ENCODE assay signal across 31 cellular contexts in the genomic region with DNA sequence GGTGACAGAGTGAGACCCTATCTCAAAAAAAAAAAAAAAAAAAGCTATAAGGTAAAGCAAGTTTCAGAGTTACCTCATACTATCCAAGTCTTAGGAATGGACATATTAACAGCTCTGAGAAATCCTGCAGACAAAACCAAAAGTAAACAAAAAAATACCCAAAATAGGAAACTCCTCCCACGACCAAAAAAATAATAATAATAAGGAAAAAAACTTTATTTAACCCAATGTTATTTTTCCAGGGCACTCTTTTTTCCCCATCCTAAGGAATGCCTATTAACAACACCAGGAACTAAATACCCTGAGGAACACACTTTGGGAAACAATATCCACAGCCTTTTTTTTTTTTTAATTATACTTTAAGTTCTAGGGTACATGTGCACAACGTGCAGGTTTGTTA.
"Had no signal": no experiment of that assay in that cellular context is flagged by ENCODE, and none has a peak within 500 bp of the region (broad histone marks: within the 10 kb centered on the region; RNA-seq: fewer than 3 reads in every experiment).

No MANE protein-coding gene starts in this region.

- H3K4me1 ChIP-seq: ascending aorta, colonic mucosa had no signal

- H3K36me3 ChIP-seq: ascending aorta, cardiac muscle cell, colonic mucosa, WERI-Rb-1 had no signal

- DNase-seq: activated CD4-positive, alpha-beta memory T cell treated with anti-CD3 and anti-CD28 coated beads, Interleukin-2, amount 10 ng/mL, durations not matched to agents 7 days and 5 days; activated CD4-positive, alpha-beta T cell treated with anti-CD3 and anti-CD28 coated beads for 1 hour; activated CD4-positive, alpha-beta T cell treated with anti-CD3 and anti-CD28 coated beads for 36 hours; activated CD4-positive, alpha-beta T cell treated with anti-CD3 and anti-CD28 coated beads for 48 hours; activated CD4-positive, alpha-beta T cell treated with anti-CD3 and anti-CD28 coated beads, Interleukin-2, amount 10 ng/mL, durations not matched to agents 7 days and 5 days; activated CD4-positive, alpha-beta T cell treated with anti-CD3 and anti-CD28 coated beads, Interleukin-2, amount 50 U/mL, for 48 hours; activated CD4-positive, CD25-positive, alpha-beta regulatory T cell; activated CD8-positive, alpha-beta memory T cell treated with anti-CD3 and anti-CD28 coated beads, Interleukin-2, amount 50 U/mL, for 48 hours; activated CD8-positive, alpha-beta T cell treated with anti-CD3 and anti-CD28 coated beads, Interleukin-2, amount 10 ng/mL, durations not matched to agents 7 days and 5 days; activated effector memory CD4-positive, alpha-beta T cell treated with Interleukin-2 at 50 U/mL for 16 hours; activated gamma-delta T cell; activated naive CD4-positive, alpha-beta T cell treated with anti-CD3 and anti-CD28 coated beads, Interleukin-2, amount 10 ng/mL, durations not matched to agents 7 days and 5 days; activated naive CD8-positive, alpha-beta T cell treated with anti-CD3 and anti-CD28 coated beads, Interleukin-2, amount 10 ng/mL, durations not matched to agents 7 days and 5 days; activated naive CD8-positive, alpha-beta T cell treated with anti-CD3 and anti-CD28 coated beads, Interleukin-2, amount 50 U/mL, for 24 hours; activated T-cell treated with anti-CD3 and anti-CD28 coated beads, Interleukin-2, amount 50 U/mL, for 24 hours; activated T-cell treated with anti-CD3 and anti-CD28 coated beads, Interleukin-2, amount 50 U/mL, for 48 hours; amygdala; anterior cingulate cortex; caudate nucleus; cerebellar nuclear complex; colonic mucosa; T-helper 2 cell; T-helper 9 cell; WERI-Rb-1 had no signal

- FAIRE-seq: bronchial epithelial cell, TTC549 had no signal

- ATAC-seq: activated CD4-positive, alpha-beta T cell treated with anti-CD3 and anti-CD28 coated beads for 36 hours; activated CD4-positive, CD25-positive, alpha-beta regulatory T cell treated with anti-CD3 and anti-CD28 coated beads, Interleukin-2, amount 50 U/mL, for 24 hours; activated CD8-positive, alpha-beta memory T cell treated with anti-CD3 and anti-CD28 coated beads, Interleukin-2, amount 10 ng/mL, durations not matched to agents 7 days and 5 days; activated CD8-positive, alpha-beta T cell treated with anti-CD3 and anti-CD28 coated beads, Interleukin-2, amount 10 ng/mL, durations not matched to agents 7 days and 5 days; activated naive CD8-positive, alpha-beta T cell treated with anti-CD3 and anti-CD28 coated beads, Interleukin-2, amount 50 U/mL, for 24 hours; WTC11 had no signal

- H3K4me3 ChIP-seq: ascending aorta, cardiac muscle cell, colonic mucosa had no signal

- H3K9me3 ChIP-seq: ascending aorta, colonic mucosa had no signal

- H3K27ac ChIP-seq: ascending aorta, cardiac muscle cell, colonic mucosa, WERI-Rb-1 had no signal

- H3K27me3 ChIP-seq: ascending aorta, cardiac muscle cell, colonic mucosa had no signal
